ENCODE assay signal across 16 cellular contexts in the genomic region with DNA sequence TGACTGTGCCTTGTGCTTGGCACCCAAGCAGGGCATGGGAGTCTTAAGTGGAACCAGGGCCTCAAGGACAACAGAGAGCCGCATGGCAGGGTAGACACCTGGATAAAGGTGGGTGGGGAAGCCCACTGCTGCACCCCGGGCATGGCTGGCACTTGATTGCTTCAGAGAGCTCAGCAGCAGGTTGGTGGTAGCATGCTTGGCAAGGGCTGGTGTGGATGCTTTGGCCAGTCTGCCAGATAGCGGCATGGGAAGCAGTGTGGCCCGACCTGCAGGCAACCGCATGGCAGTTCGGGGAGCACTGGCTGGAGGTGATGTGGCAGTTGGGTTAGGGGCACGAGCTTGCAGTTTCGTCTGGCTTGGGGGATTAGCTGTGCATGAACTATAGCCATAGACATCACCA. TPM values are rescaled to one million over a fixed set of nuclear protein-coding genes. Genes with fewer than 3 reads are reported as not detected.
"Had no signal": no experiment of that assay in that cellular context is flagged by ENCODE, and none has a peak within 500 bp of the region (broad histone marks: within the 10 kb centered on the region; RNA-seq: fewer than 3 reads in every experiment).

No MANE protein-coding gene starts in this region.

- H3K9me3 ChIP-seq: esophagus squamous epithelium, SK-N-SH had no signal

- H3K27ac Mint-ChIP-seq: activated B cell treated with CpG ODN at 0.5 μM for 24 hours had no signal

- FAIRE-seq: endothelial cell of umbilical vein, keratinocyte had no signal

- H3K9ac ChIP-seq: SK-N-SH had no signal

- H3K27ac ChIP-seq: brain microvascular endothelial cell, esophagus squamous epithelium had no signal

- H3K9me3 Mint-ChIP-seq: activated B cell treated with CpG ODN at 0.5 μM for 24 hours; stimulated activated naive CD8-positive, alpha-beta T cell treated with anti-CD3 and anti-CD28 coated beads, Interleukin-15, Interleukin-2, amounts not matched to agents 100 ng/mL and 50 ng/mL, for 24 hours had no signal

- H3K4me3 Mint-ChIP-seq: activated B cell treated with CpG ODN at 0.5 μM for 24 hours had no signal

- H3K27me3 ChIP-seq: brain microvascular endothelial cell, esophagus squamous epithelium had no signal

- H3K4me3 ChIP-seq: esophagus squamous epithelium had no signal

- ATAC-seq: left lobe of liver, sciatic nerve had no signal

- DNase-seq: activated B cell treated with CpG ODN at 0.5 μM for 24 hours; activated CD4-positive, alpha-beta T cell treated with anti-CD3 and anti-CD28 coated beads for 48 hours; activated CD8-positive, alpha-beta memory T cell treated with anti-CD3 and anti-CD28 coated beads, Interleukin-2, amount 50 U/mL, for 48 hours; activated naive CD4-positive, alpha-beta T cell treated with anti-CD3 and anti-CD28 coated beads, Interleukin-2, amount 50 U/mL, for 16 hours; brain microvascular endothelial cell; cortex of kidney; effector CD4-positive, alpha-beta T cell; esophagus squamous epithelium; hippocampal formation; SK-N-SH; T-helper 2 cell had no signal

- H3K27me3 Mint-ChIP-seq: activated B cell treated with CpG ODN at 0.5 μM for 24 hours; stimulated activated naive CD8-positive, alpha-beta T cell treated with anti-CD3 and anti-CD28 coated beads, Interleukin-15, Interleukin-2, amounts not matched to agents 100 ng/mL and 50 ng/mL, for 24 hours had no signal

RNA-seq across cellular contexts. Expression of gene LAMB2, which starts 30.8 kb away (rescaled TPM):
- total RNA-seq: activated B cell treated with CpG ODN at 0.5 μM for 24 hours had no signal
